ENCODE assay signal across 21 cellular contexts in the genomic region with DNA sequence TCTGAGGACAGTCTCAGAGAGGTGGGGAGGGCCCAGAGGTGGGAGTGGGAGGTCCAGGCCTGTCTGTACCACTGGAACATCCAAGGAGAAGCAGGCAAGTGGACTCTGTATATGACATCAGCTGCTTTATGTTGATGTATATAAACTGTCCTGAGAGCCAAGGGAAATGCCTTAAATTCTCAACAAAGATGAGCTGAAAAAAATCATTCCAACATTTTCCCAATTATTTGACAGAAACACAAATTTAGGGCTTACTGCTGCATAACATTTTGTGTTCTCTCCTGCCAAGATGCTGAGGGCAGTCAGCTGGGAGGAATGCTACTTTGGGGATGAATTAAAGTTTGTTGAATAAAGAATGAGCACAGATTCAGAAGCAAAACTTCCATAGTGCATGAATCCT. TPM values are rescaled to one million over a fixed set of nuclear protein-coding genes. Genes with fewer than 3 reads are reported as not detected.
"Had no signal": no experiment of that assay in that cellular context is flagged by ENCODE, and none has a peak within 500 bp of the region (broad histone marks: within the 10 kb centered on the region; RNA-seq: fewer than 3 reads in every experiment).

No MANE protein-coding gene starts in this region.

- H3K27me3 ChIP-seq: adrenal gland, dorsolateral prefrontal cortex, heart left ventricle, pancreas, right atrium auricular region, spleen, tibial artery had no signal

- H3K9me3 ChIP-seq: adrenal gland, heart left ventricle, pancreas, psoas muscle, right atrium auricular region, spleen, tibial artery had no signal

- H3K4me1 ChIP-seq: adrenal gland, pancreas, psoas muscle, right atrium auricular region had no signal

- ATAC-seq: activated CD8-positive, alpha-beta T cell treated with anti-CD3 and anti-CD28 coated beads, Interleukin-2, amount 10 ng/mL, durations not matched to agents 7 days and 5 days; activated naive CD4-positive, alpha-beta T cell treated with anti-CD3 and anti-CD28 coated beads, Interleukin-2, amount 50 U/mL, for 72 hours; activated T-helper 17 cell treated with anti-CD3 and anti-CD28 coated beads, Interleukin-2, amount 50 U/mL, for 72 hours; effector memory CD8-positive, alpha-beta T cell; esophagus mucosa; heart left ventricle; natural killer cell treated with Interleukin-12 subunit alpha and Interleukin-12 subunit beta and Interleukin-15 and Interleukin-18, amount 100 ng/mL, for 72 hours; pancreas; psoas muscle; T-helper 17 cell had no signal

- H3K36me3 ChIP-seq: adrenal gland, heart left ventricle, pancreas, right atrium auricular region, spleen, tibial artery had no signal

- H3K27ac ChIP-seq: adrenal gland, dorsolateral prefrontal cortex, heart left ventricle, pancreas, psoas muscle, right atrium auricular region, spleen had no signal

- H3K4me3 ChIP-seq: adrenal gland, dorsolateral prefrontal cortex, heart left ventricle, pancreas, psoas muscle, right atrium auricular region, spleen, tibial artery had no signal

- DNase-seq: activated CD4-positive, alpha-beta T cell treated with anti-CD3 and anti-CD28 coated beads, Interleukin-2, amount 10 ng/mL, durations not matched to agents 7 days and 5 days; activated CD4-positive, CD25-positive, alpha-beta regulatory T cell treated with anti-CD3 and anti-CD28 coated beads, Interleukin-2, amount 50 U/mL, for 72 hours; activated CD8-positive, alpha-beta T cell treated with anti-CD3 and anti-CD28 coated beads, Interleukin-2, amount 10 ng/mL, durations not matched to agents 7 days and 5 days; activated T-cell treated with anti-CD3 and anti-CD28 coated beads, Interleukin-2, amount 50 U/mL, for 1 hour; adrenal gland; central memory CD4-positive, alpha-beta T cell; dorsolateral prefrontal cortex; effector memory CD8-positive, alpha-beta T cell; heart left ventricle; pancreas; psoas muscle; spleen; stimulated activated CD4-positive, alpha-beta T cell treated with anti-CD3 and anti-CD28 coated beads, Interleukin-4, amount 100 ng/mL, for 1 hour; stimulated activated naive CD4-positive, alpha-beta T cell; T-helper 17 cell; tibial artery had no signal

RNA-seq across cellular contexts. Expression of gene FOXC1, which starts 52.8 kb away (rescaled TPM):
- total RNA-seq: activated CD4-positive, alpha-beta T cell treated with anti-CD3 and anti-CD28 coated beads, Interleukin-2, amount 10 ng/mL, durations not matched to agents 7 days and 5 days; activated CD8-positive, alpha-beta T cell treated with anti-CD3 and anti-CD28 coated beads, Interleukin-2, amount 10 ng/mL, durations not matched to agents 7 days and 5 days; activated T-helper 17 cell treated with anti-CD3 and anti-CD28 coated beads, Interleukin-2, amount 50 U/mL, for 72 hours had no signal
